39 cellular contexts compared by ENCODE assay signal in genomic region chr5:162189719-162190118, GRCh38.
"Had no signal": no experiment of that assay in that cellular context is flagged by ENCODE, and none has a peak within 500 bp of the region (broad histone marks: within the 10 kb centered on the region; RNA-seq: fewer than 3 reads in every experiment).

No MANE protein-coding gene starts in this region.

- H3K27ac ChIP-seq: adrenal gland, ascending aorta, body of pancreas, brain microvascular endothelial cell, breast epithelium, cardiac muscle cell had no signal

- H3K4me3 Mint-ChIP-seq: activated naive CD4-positive, alpha-beta T cell treated with anti-CD3 and anti-CD28 coated beads for 36 hours; activated naive CD4-positive, alpha-beta T cell treated with anti-CD3 and anti-CD28 coated beads, Interleukin-2, amount 10 ng/mL, durations not matched to agents 7 days and 5 days; activated naive CD4-positive, alpha-beta T cell treated with anti-CD3 and anti-CD28 coated beads, Interleukin-2, amount 50 U/mL, for 24 hours; activated naive CD8-positive, alpha-beta T cell; activated naive CD8-positive, alpha-beta T cell treated with anti-CD3 and anti-CD28 coated beads for 36 hours; activated naive CD8-positive, alpha-beta T cell treated with anti-CD3 and anti-CD28 coated beads, Interleukin-2, amount 10 ng/mL, durations not matched to agents 7 days and 5 days; activated naive CD8-positive, alpha-beta T cell treated with anti-CD3 and anti-CD28 coated beads, Interleukin-2, amount 50 U/mL, for 24 hours; activated T-cell treated with anti-CD3 and anti-CD28 coated beads, Interleukin-2, amount 50 U/mL, for 24 hours; activated T-cell treated with anti-CD3 and anti-CD28 coated beads, Interleukin-2, amount 50 U/mL, for 4 hours; activated T-cell treated with anti-CD3 and anti-CD28 coated beads, Interleukin-2, amount 50 U/mL, for 72 hours; activated T-helper 1 cell treated with anti-CD3 and anti-CD28 coated beads, Interleukin-12 subunit alpha, Interleukin-12 subunit beta, Interleukin-2, Interleukin-4 antibody, amounts not matched to agents 30 ng/mL and 10 ng/mL and 1 ng/mL, durations not matched to agents 14 hours and 24 hours and 36 hours; activated T-helper 17 cell treated with anti-CD3 and anti-CD28 coated beads, Interleukin-2, amount 50 U/mL, for 72 hours; brain; central memory CD8-positive, alpha-beta T cell had no signal

- H3K4me1 Mint-ChIP-seq: activated naive CD4-positive, alpha-beta T cell treated with anti-CD3 and anti-CD28 coated beads, Interleukin-2, amount 10 ng/mL, durations not matched to agents 7 days and 5 days; activated naive CD4-positive, alpha-beta T cell treated with anti-CD3 and anti-CD28 coated beads, Interleukin-2, amount 50 U/mL, for 24 hours; activated naive CD8-positive, alpha-beta T cell treated with anti-CD3 and anti-CD28 coated beads for 36 hours; activated naive CD8-positive, alpha-beta T cell treated with anti-CD3 and anti-CD28 coated beads, Interleukin-2, amount 10 ng/mL, durations not matched to agents 7 days and 5 days; activated naive CD8-positive, alpha-beta T cell treated with anti-CD3 and anti-CD28 coated beads, Interleukin-2, amount 50 U/mL, for 24 hours; activated T-helper 17 cell treated with anti-CD3 and anti-CD28 coated beads, Interleukin-2, amount 50 U/mL, for 72 hours; brain; central memory CD8-positive, alpha-beta T cell had no signal

- H3K9me3 ChIP-seq: adrenal gland, ascending aorta, body of pancreas had no signal

- H3K36me3 Mint-ChIP-seq: activated naive CD4-positive, alpha-beta T cell treated with anti-CD3 and anti-CD28 coated beads, Interleukin-2, amount 10 ng/mL, durations not matched to agents 7 days and 5 days; activated naive CD4-positive, alpha-beta T cell treated with anti-CD3 and anti-CD28 coated beads, Interleukin-2, amount 50 U/mL, for 24 hours; activated naive CD8-positive, alpha-beta T cell; activated naive CD8-positive, alpha-beta T cell treated with anti-CD3 and anti-CD28 coated beads for 36 hours; activated naive CD8-positive, alpha-beta T cell treated with anti-CD3 and anti-CD28 coated beads, Interleukin-2, amount 10 ng/mL, durations not matched to agents 7 days and 5 days; brain had no signal

- H3K4me3 ChIP-seq: adrenal gland, ascending aorta, body of pancreas, breast epithelium, cardiac muscle cell had no signal

- DNase-seq: activated effector memory CD4-positive, alpha-beta T cell treated with anti-CD3 and anti-CD28 coated beads, Interleukin-2, amount 50 U/mL, for 16 hours; activated effector memory CD4-positive, alpha-beta T cell treated with Interleukin-2 at 50 U/mL for 16 hours; activated gamma-delta T cell; activated gamma-delta T cell treated with Interleukin-2 at 50 U/mL for 16 hours; activated naive CD4-positive, alpha-beta T cell; activated naive CD4-positive, alpha-beta T cell treated with anti-CD3 and anti-CD28 coated beads for 36 hours; activated naive CD4-positive, alpha-beta T cell treated with anti-CD3 and anti-CD28 coated beads, Interleukin-2, amount 10 ng/mL, durations not matched to agents 7 days and 5 days; activated naive CD4-positive, alpha-beta T cell treated with anti-CD3 and anti-CD28 coated beads, Interleukin-2, amount 50 U/mL, for 16 hours; activated naive CD4-positive, alpha-beta T cell treated with Interleukin-2 at 50 U/mL for 16 hours; activated naive CD8-positive, alpha-beta T cell treated with anti-CD3 and anti-CD28 coated beads for 36 hours; activated naive CD8-positive, alpha-beta T cell treated with anti-CD3 and anti-CD28 coated beads, Interleukin-2, amount 10 ng/mL, durations not matched to agents 7 days and 5 days; activated naive CD8-positive, alpha-beta T cell treated with anti-CD3 and anti-CD28 coated beads, Interleukin-2, amount 50 U/mL, for 24 hours; activated T-cell treated with anti-CD3 and anti-CD28 coated beads, Interleukin-2, amount 50 U/mL, for 24 hours; activated T-cell treated with anti-CD3 and anti-CD28 coated beads, Interleukin-2, amount 50 U/mL, for 4 hours; activated T-cell treated with anti-CD3 and anti-CD28 coated beads, Interleukin-2, amount 50 U/mL, for 48 hours; activated T-cell treated with anti-CD3 and anti-CD28 coated beads, Interleukin-2, amount 50 U/mL, for 72 hours; adrenal gland; amniotic stem cell; amygdala; anterior cingulate cortex; aorta; body of pancreas; brain microvascular endothelial cell; caudate nucleus; central memory CD4-positive, alpha-beta T cell; cerebellar nuclear complex had no signal

- H3K27me3 ChIP-seq: adrenal gland, ascending aorta, body of pancreas, brain microvascular endothelial cell, breast epithelium, cardiac muscle cell had no signal

- ATAC-seq: activated naive CD4-positive, alpha-beta T cell treated with anti-CD3 and anti-CD28 coated beads, Interleukin-2, amount 50 U/mL, for 72 hours; activated naive CD8-positive, alpha-beta T cell treated with anti-CD3 and anti-CD28 coated beads, Interleukin-2, amount 50 U/mL, for 24 hours; activated T-cell treated with anti-CD3 and anti-CD28 coated beads, Interleukin-2, amount 50 U/mL, for 4 hours; activated T-cell treated with anti-CD3 and anti-CD28 coated beads, Interleukin-2, amount 50 U/mL, for 72 hours; activated T-helper 17 cell treated with anti-CD3 and anti-CD28 coated beads, Interleukin-2, amount 50 U/mL, for 72 hours; body of pancreas had no signal

- H3K36me3 ChIP-seq: adrenal gland, ascending aorta, brain microvascular endothelial cell, breast epithelium, cardiac muscle cell had no signal

- H3K9me3 Mint-ChIP-seq: activated T-cell treated with anti-CD3 and anti-CD28 coated beads, Interleukin-2, amount 50 U/mL, for 4 hours; activated T-helper 1 cell treated with anti-CD3 and anti-CD28 coated beads, Interleukin-12 subunit alpha, Interleukin-12 subunit beta, Interleukin-2, Interleukin-4 antibody, amounts not matched to agents 30 ng/mL and 10 ng/mL and 1 ng/mL, durations not matched to agents 14 hours and 24 hours and 36 hours had no signal

- FAIRE-seq: astrocyte, bronchial epithelial cell had no signal

- H3K4me1 ChIP-seq: adrenal gland, ascending aorta, body of pancreas, breast epithelium had no signal

- H3K27ac Mint-ChIP-seq: activated naive CD4-positive, alpha-beta T cell treated with anti-CD3 and anti-CD28 coated beads for 36 hours; activated naive CD4-positive, alpha-beta T cell treated with anti-CD3 and anti-CD28 coated beads, Interleukin-2, amount 10 ng/mL, durations not matched to agents 7 days and 5 days; activated naive CD4-positive, alpha-beta T cell treated with anti-CD3 and anti-CD28 coated beads, Interleukin-2, amount 50 U/mL, for 24 hours; activated naive CD4-positive, alpha-beta T cell treated with anti-CD3 and anti-CD28 coated beads, Interleukin-2, amount 50 U/mL, for 72 hours; activated naive CD8-positive, alpha-beta T cell; activated naive CD8-positive, alpha-beta T cell treated with anti-CD3 and anti-CD28 coated beads for 36 hours; activated naive CD8-positive, alpha-beta T cell treated with anti-CD3 and anti-CD28 coated beads, Interleukin-2, amount 10 ng/mL, durations not matched to agents 7 days and 5 days; activated naive CD8-positive, alpha-beta T cell treated with anti-CD3 and anti-CD28 coated beads, Interleukin-2, amount 50 U/mL, for 24 hours; activated T-cell treated with anti-CD3 and anti-CD28 coated beads, Interleukin-2, amount 50 U/mL, for 24 hours; activated T-cell treated with anti-CD3 and anti-CD28 coated beads, Interleukin-2, amount 50 U/mL, for 72 hours; activated T-helper 1 cell treated with anti-CD3 and anti-CD28 coated beads, Interleukin-12 subunit alpha, Interleukin-12 subunit beta, Interleukin-2, Interleukin-4 antibody, amounts not matched to agents 30 ng/mL and 10 ng/mL and 1 ng/mL, durations not matched to agents 14 hours and 24 hours and 36 hours; activated T-helper 17 cell treated with anti-CD3 and anti-CD28 coated beads, Interleukin-2, amount 50 U/mL, for 72 hours; activated T-helper 2 cell treated with anti-CD3 and anti-CD28 coated beads, Interferon-gamma antibody, Interleukin-2, Interleukin-4, amounts not matched to agents 10 μg/mL and 5 μg/mL and 100 μg/mL, durations not matched to agents 14 hours and 24 hours and 36 hours; brain had no signal
